ENCODE assay signal across 1 cellular context in genomic region chr16:14285542-14286380, GRCh38.
TF ChIP-seq lines count a peak whose summit lies in the region.

No MANE protein-coding gene starts in this region.

TF ChIP-seq in WTC11, 78 proteins besides CTCF, POLR2A, EP300 and RAD21 (continued from another document and continues in another):
- TF ChIP-seq SP1 (CRISPR knock-in tag; conservative IDR thresholded peaks at IDR 0.05) (peak; percentile 70), FOXJ3 (CRISPR knock-in tag; IDR thresholded peaks at IDR 0.05; ENCODE audit: borderline replicate concordance) (no peak), MAX (CRISPR knock-in tag; IDR thresholded peaks at IDR 0.05) (no peak; the same call in 1 of the 2 replicates), ESRRA (CRISPR knock-in tag; IDR thresholded peaks at IDR 0.05; ENCODE audit: borderline replicate concordance) (no peak), FOXK1 (CRISPR knock-in tag; IDR thresholded peaks at IDR 0.05) (no peak; the same call in 1 of the 2 replicates), ZBTB43 (CRISPR knock-in tag; IDR thresholded peaks at IDR 0.05) (0 out of 2 replicates have a peak, but pooled peaks have one; percentile 14), ZNF317 (CRISPR knock-in tag; IDR thresholded peaks at IDR 0.05; ENCODE audit: borderline replicate concordance, low read depth) (no peak), CREM (CRISPR knock-in tag; IDR thresholded peaks at IDR 0.05) (peak; percentile 67), ZNF425 (CRISPR knock-in tag; conservative IDR thresholded peaks at IDR 0.05) (no peak), GABPB1 (CRISPR knock-in tag; IDR thresholded peaks at IDR 0.05) (peak; percentile 53), GRHL2 (CRISPR knock-in tag; IDR thresholded peaks at IDR 0.05; ENCODE audit: insufficient replicate concordance, severe bottlenecking) (no peak), AR (CRISPR knock-in tag; IDR thresholded peaks at IDR 0.05) (no peak), TCF7 (CRISPR knock-in tag; IDR thresholded peaks at IDR 0.05; ENCODE audit: low read depth) (no peak), HMGXB4 (CRISPR knock-in tag; IDR thresholded peaks at IDR 0.05) (peak; percentile 100), FOXP1 (CRISPR knock-in tag; IDR thresholded peaks at IDR 0.05; ENCODE audit: borderline replicate concordance) (0 out of 2 replicates have a peak, but pooled peaks have one; percentile 22), USF1 (CRISPR knock-in tag; IDR thresholded peaks at IDR 0.05) (no peak), TEAD1 (CRISPR knock-in tag; IDR thresholded peaks at IDR 0.05) (peak; percentile 55), STAT6 (CRISPR knock-in tag; conservative IDR thresholded peaks at IDR 0.05; ENCODE audit: low read depth) (no peak), NFATC4 (CRISPR knock-in tag; IDR thresholded peaks at IDR 0.05) (no peak), ZNF416 (CRISPR knock-in tag; IDR thresholded peaks at IDR 0.05) (peak; percentile 13; the same call in 1 of the 2 replicates), AFF4 (CRISPR knock-in tag; IDR thresholded peaks at IDR 0.05; ENCODE audit: borderline replicate concordance) (no peak)
- TF ChIP-seq, protein P1, sequence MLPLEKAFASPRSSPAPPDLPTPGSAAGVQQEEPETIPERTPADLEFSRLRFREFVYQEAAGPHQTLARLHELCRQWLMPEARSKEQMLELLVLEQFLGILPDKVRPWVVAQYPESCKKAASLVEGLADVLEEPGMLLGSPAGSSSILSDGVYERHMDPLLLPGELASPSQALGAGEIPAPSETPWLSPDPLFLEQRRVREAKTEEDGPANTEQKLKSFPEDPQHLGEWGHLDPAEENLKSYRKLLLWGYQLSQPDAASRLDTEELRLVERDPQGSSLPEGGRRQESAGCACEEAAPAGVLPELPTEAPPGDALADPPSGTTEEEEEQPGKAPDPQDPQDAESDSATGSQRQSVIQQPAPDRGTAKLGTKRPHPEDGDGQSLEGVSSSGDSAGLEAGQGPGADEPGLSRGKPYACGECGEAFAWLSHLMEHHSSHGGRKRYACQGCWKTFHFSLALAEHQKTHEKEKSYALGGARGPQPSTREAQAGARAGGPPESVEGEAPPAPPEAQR (CRISPR knock-in tag; IDR thresholded peaks at IDR 0.05), result no peak
- TF ChIP-seq, protein P2, sequence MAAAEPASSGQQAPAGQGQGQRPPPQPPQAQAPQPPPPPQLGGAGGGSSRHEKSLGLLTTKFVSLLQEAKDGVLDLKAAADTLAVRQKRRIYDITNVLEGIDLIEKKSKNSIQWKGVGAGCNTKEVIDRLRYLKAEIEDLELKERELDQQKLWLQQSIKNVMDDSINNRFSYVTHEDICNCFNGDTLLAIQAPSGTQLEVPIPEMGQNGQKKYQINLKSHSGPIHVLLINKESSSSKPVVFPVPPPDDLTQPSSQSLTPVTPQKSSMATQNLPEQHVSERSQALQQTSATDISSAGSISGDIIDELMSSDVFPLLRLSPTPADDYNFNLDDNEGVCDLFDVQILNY (CRISPR knock-in tag; IDR thresholded peaks at IDR 0.05), result no peak
- TF ChIP-seq, protein P3, sequence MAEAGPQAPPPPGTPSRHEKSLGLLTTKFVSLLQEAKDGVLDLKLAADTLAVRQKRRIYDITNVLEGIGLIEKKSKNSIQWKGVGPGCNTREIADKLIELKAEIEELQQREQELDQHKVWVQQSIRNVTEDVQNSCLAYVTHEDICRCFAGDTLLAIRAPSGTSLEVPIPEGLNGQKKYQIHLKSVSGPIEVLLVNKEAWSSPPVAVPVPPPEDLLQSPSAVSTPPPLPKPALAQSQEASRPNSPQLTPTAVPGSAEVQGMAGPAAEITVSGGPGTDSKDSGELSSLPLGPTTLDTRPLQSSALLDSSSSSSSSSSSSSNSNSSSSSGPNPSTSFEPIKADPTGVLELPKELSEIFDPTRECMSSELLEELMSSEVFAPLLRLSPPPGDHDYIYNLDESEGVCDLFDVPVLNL (CRISPR knock-in tag; IDR thresholded peaks at IDR 0.05; ENCODE audit: borderline replicate concordance, low read depth), result no peak
- TF ChIP-seq, protein P4, sequence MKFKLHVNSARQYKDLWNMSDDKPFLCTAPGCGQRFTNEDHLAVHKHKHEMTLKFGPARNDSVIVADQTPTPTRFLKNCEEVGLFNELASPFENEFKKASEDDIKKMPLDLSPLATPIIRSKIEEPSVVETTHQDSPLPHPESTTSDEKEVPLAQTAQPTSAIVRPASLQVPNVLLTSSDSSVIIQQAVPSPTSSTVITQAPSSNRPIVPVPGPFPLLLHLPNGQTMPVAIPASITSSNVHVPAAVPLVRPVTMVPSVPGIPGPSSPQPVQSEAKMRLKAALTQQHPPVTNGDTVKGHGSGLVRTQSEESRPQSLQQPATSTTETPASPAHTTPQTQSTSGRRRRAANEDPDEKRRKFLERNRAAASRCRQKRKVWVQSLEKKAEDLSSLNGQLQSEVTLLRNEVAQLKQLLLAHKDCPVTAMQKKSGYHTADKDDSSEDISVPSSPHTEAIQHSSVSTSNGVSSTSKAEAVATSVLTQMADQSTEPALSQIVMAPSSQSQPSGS (CRISPR knock-in tag; IDR thresholded peaks at IDR 0.05; ENCODE audit: borderline replicate concordance, low read depth), result no peak
- TF ChIP-seq, protein P5, sequence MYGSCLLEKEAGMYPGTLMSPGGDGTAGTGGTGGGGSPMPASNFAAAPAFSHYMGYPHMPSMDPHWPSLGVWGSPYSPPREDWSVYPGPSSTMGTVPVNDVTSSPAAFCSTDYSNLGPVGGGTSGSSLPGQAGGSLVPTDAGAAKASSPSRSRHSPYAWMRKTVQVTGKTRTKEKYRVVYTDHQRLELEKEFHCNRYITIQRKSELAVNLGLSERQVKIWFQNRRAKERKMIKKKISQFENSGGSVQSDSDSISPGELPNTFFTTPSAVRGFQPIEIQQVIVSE (CRISPR knock-in tag; IDR thresholded peaks at IDR 0.05; ENCODE audit: borderline replicate concordance), result no peak
- TF ChIP-seq, protein P6, sequence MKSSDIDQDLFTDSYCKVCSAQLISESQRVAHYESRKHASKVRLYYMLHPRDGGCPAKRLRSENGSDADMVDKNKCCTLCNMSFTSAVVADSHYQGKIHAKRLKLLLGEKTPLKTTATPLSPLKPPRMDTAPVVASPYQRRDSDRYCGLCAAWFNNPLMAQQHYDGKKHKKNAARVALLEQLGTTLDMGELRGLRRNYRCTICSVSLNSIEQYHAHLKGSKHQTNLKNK (CRISPR knock-in tag; IDR thresholded peaks at IDR 0.05), result no peak
